In genomic region chr11:57773026-57773598, GRCh38 we compare ENCODE assay signal across 1 cellular context.
TF ChIP-seq lines count a peak whose summit lies in the region.

No MANE protein-coding gene starts in this region.

TF ChIP-seq in HepG2, 621 proteins besides CTCF, POLR2A, EP300 and RAD21:
- TF ChIP-seq, protein P1, sequence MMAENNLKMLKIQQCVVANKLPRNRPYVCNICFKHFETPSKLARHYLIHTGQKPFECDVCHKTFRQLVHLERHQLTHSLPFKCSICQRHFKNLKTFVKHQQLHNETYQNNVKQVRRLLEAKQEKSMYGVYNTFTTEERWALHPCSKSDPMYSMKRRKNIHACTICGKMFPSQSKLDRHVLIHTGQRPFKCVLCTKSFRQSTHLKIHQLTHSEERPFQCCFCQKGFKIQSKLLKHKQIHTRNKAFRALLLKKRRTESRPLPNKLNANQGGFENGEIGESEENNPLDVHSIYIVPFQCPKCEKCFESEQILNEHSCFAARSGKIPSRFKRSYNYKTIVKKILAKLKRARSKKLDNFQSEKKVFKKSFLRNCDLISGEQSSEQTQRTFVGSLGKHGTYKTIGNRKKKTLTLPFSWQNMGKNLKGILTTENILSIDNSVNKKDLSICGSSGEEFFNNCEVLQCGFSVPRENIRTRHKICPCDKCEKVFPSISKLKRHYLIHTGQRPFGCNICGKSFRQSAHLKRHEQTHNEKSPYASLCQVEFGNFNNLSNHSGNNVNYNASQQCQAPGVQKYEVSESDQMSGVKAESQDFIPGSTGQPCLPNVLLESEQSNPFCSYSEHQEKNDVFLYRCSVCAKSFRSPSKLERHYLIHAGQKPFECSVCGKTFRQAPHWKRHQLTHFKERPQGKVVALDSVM (CRISPR knock-in tag; IDR thresholded peaks at IDR 0.05), result peak; percentile 72
- TF ChIP-seq ZNF207 (IDR thresholded peaks at IDR 0.05; ENCODE audit: borderline replicate concordance) (no peak), FOSL2 (CRISPR knock-in tag; IDR thresholded peaks at IDR 0.05) (peak; percentile 44), ZNF121 (CRISPR knock-in tag; IDR thresholded peaks at IDR 0.05) (0 out of 2 replicates have a peak, but pooled peaks have one; percentile 5)
